23 cellular contexts compared by ENCODE assay signal in the genomic region with DNA sequence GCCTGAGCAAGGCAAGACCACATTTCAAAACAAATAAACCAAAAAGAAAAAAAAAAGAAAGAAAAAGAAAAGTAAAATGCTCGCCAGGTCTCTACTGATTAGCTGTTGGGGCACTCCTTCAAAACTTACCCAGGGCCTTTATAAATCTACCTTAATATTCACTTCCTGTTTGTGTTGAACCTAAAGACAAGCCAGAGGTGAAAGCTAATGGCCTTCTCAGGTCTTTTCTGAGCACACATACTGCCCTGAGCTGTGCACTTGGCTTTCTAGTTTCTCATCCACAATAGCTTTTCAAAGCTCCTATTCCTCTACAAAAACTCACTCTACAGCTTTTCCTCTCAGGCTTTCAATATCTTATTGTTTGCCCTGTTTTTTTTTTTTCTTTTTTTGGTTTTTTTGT. TPM values are rescaled to one million over a fixed set of nuclear protein-coding genes. Genes with fewer than 3 reads are reported as not detected.
DNase-seq lines count a peak whose midpoint lies in the region; ATAC-seq and TF ChIP-seq lines count a peak whose summit lies in the region.
"Had no signal": no experiment of that assay in that cellular context is flagged by ENCODE, and none has a peak within 500 bp of the region (broad histone marks: within the 10 kb centered on the region; RNA-seq: fewer than 3 reads in every experiment).

No MANE protein-coding gene starts in this region.

- peak overlapping the region; percentile 19 for H3K27ac ChIP-seq in CD4-positive, CD25-positive, alpha-beta regulatory T cell (ENCODE audit: insufficient read depth, low read length, poor library complexity, severe bottlenecking)
- no peak overlapping the region for H3K27ac ChIP-seq in ovary
- H3K27ac ChIP-seq: coronary artery, tibial artery had no signal

- H3K36me3 Mint-ChIP-seq in CD4-positive, CD25-positive, alpha-beta regulatory T cell = peaks cover 17% of the 10 kb centered on the region
- H3K36me3 Mint-ChIP-seq in Caco-2 (ENCODE audit: insufficient read depth, unreplicated experiment) (peaks cover 18% of the 10 kb centered on the region), natural killer cell (peaks cover 12% of the 10 kb centered on the region)
- H3K36me3 Mint-ChIP-seq in activated naive CD8-positive, alpha-beta T cell = peaks cover 11% of the 10 kb centered on the region

- H3K27ac Mint-ChIP-seq in CD4-positive, CD25-positive, alpha-beta regulatory T cell = peak overlapping the region; percentile 80 to 97 (median 91)
- H3K27ac Mint-ChIP-seq in Caco-2 (ENCODE audit: unreplicated experiment) (peak overlapping the region; percentile 83), natural killer cell (peak overlapping the region; percentile 80 to 81)
- H3K27ac Mint-ChIP-seq in activated naive CD8-positive, alpha-beta T cell = peak overlapping the region; percentile 78
- H3K27ac Mint-ChIP-seq: activated CD4-positive, alpha-beta memory T cell treated with anti-CD3 and anti-CD28 coated beads for 36 hours had no signal

- 93 to 95% (median 93%) methylated on average over 1 of the region's 1 CpG for WGBS in ovary, 3 donors

- peaks cover 11 to 28% (median 20%) of the 10 kb centered on the region in 4 donors for H3K4me1 Mint-ChIP-seq in CD4-positive, CD25-positive, alpha-beta regulatory T cell
- H3K4me1 Mint-ChIP-seq in Caco-2 (ENCODE audit: low read depth, unreplicated experiment) = peaks cover 11% of the 10 kb centered on the region
- peaks cover 6% of the 10 kb centered on the region for H3K4me1 Mint-ChIP-seq in activated naive CD8-positive, alpha-beta T cell (ENCODE audit: low read depth)
- H3K4me1 Mint-ChIP-seq in natural killer cell = peaks cover 23 to 32% of the 10 kb centered on the region in 2 donors

- no peak overlapping the region for H3K4me3 ChIP-seq in CD4-positive, CD25-positive, alpha-beta regulatory T cell (ENCODE audit: low read depth, low read length)
- H3K4me3 ChIP-seq in Caco-2 (ENCODE audit: low read depth, low read length) = no peak overlapping the region
- H3K4me3 ChIP-seq in ovary = no peak overlapping the region
- H3K4me3 ChIP-seq: coronary artery, tibial artery had no signal

- peak overlapping the region in 2 of 4 donors; percentile 47 to 71 for H3K4me3 Mint-ChIP-seq in CD4-positive, CD25-positive, alpha-beta regulatory T cell
- H3K4me3 Mint-ChIP-seq in Caco-2 (ENCODE audit: unreplicated experiment) (no peak overlapping the region), natural killer cell (no peak overlapping the region)
- no peak overlapping the region for H3K4me3 Mint-ChIP-seq in activated naive CD8-positive, alpha-beta T cell
- H3K4me3 Mint-ChIP-seq: activated CD4-positive, alpha-beta memory T cell treated with anti-CD3 and anti-CD28 coated beads for 36 hours had no signal

- peak in 1 of 3 donors; percentile 29 for DNase-seq in CD4-positive, CD25-positive, alpha-beta regulatory T cell
- no peak for DNase-seq in Caco-2
- no peak for DNase-seq in natural killer cell
- DNase-seq in ovary = no peak
- no peak for DNase-seq in NCI-H1105 (lab: John Stamatoyannopoulos, UW)
- DNase-seq: activated CD4-positive, alpha-beta memory T cell treated with anti-CD3 and anti-CD28 coated beads for 36 hours; foreskin melanocyte; GF-D8; GOT3; Karpas-422; NCI-H1417 treated with DMSO at 0.1 percent for 48 hours; NCI-H2171 treated with DMSO at 0.1 percent for 48 hours; NCI-H82; stimulated activated CD4-positive, alpha-beta T cell treated with anti-CD3 and anti-CD28 coated beads, Interleukin-4, amount 100 ng/mL, for 24 hours; tibial artery had no signal

- intact Hi-C loops in Caco-2 (cut with micrococcal nuclease; ENCODE audit: unreplicated experiment) = no loop called here
- intact Hi-C loops in natural killer cell (cut with micrococcal nuclease) = no loop called here
- intact Hi-C loops in ovary (cut with DNase I) = no loop called here

- H3K27me3 ChIP-seq in CD4-positive, CD25-positive, alpha-beta regulatory T cell (ENCODE audit: control insufficient read depth, insufficient read depth, low read length) = no peaks in the 10 kb centered on the region
- H3K27me3 ChIP-seq in Caco-2 (replicated peaks; ENCODE audit: control insufficient read depth, insufficient read depth, low read length) (no peaks in the 10 kb centered on the region), ovary (no peaks in the 10 kb centered on the region)
- H3K27me3 ChIP-seq: tibial artery had no signal

- no peaks in the 10 kb centered on the region for H3K4me1 ChIP-seq in CD4-positive, CD25-positive, alpha-beta regulatory T cell (ENCODE audit: control insufficient read depth, insufficient read depth, low read length, poor library complexity, severe bottlenecking)
- H3K4me1 ChIP-seq in Caco-2 (no peaks in the 10 kb centered on the region), ovary (ENCODE audit: insufficient read depth) (peaks cover 2% of the 10 kb centered on the region)

- no peaks in the 10 kb centered on the region for H3K27me3 Mint-ChIP-seq in CD4-positive, CD25-positive, alpha-beta regulatory T cell
- H3K27me3 Mint-ChIP-seq in Caco-2 (ENCODE audit: insufficient read depth, unreplicated experiment) (no peaks in the 10 kb centered on the region), natural killer cell (ENCODE audit: low read depth in 2 of 2) (no peaks in the 10 kb centered on the region)
- H3K27me3 Mint-ChIP-seq in activated naive CD8-positive, alpha-beta T cell = no peaks in the 10 kb centered on the region
- H3K27me3 Mint-ChIP-seq: activated CD4-positive, alpha-beta memory T cell treated with anti-CD3 and anti-CD28 coated beads for 36 hours had no signal

- TF ChIP-seq EP300 in ovary (IDR thresholded peaks at IDR 0.05) = no peak

- TF ChIP-seq CTCF in Caco-2 (IDR thresholded peaks at IDR 0.05; ENCODE audit: insufficient read depth in 1 of 2, low read depth in 1 of 2, low read length in 1 of 2, severe bottlenecking in 1 of 2, unreplicated experiment in 1 of 2) (no peak), natural killer cell (IDR thresholded peaks at IDR 0.05) (no peak), ovary (IDR thresholded peaks at IDR 0.05) (no peak)

- no peaks in the 10 kb centered on the region for H3K9me3 ChIP-seq in CD4-positive, CD25-positive, alpha-beta regulatory T cell (ENCODE audit: control insufficient read depth in 2 of 2, low read length in 2 of 2)
- H3K9me3 ChIP-seq in Caco-2 (no peaks in the 10 kb centered on the region), ovary (no peaks in the 10 kb centered on the region)
- H3K9me3 ChIP-seq: tibial artery had no signal

- CTCF ChIA-PET in Caco-2 (lab: Charles Lee) = no interaction called here

- no peak for ATAC-seq in CD4-positive, CD25-positive, alpha-beta regulatory T cell (ENCODE audit: low read depth in 2 of 2)
- ATAC-seq in natural killer cell = peak in 1 of 3 donors; percentile 29
- no peak for ATAC-seq in GM19035 (IDR thresholded peaks at IDR 0.05; ENCODE audit: unreplicated experiment)
- ATAC-seq in GM21381 (IDR thresholded peaks at IDR 0.05; ENCODE audit: unreplicated experiment) = no peak
- ATAC-seq: left lobe of liver, Panc1 had no signal

- peaks cover 30% of the 10 kb centered on the region for H3K36me3 ChIP-seq in CD4-positive, CD25-positive, alpha-beta regulatory T cell (ENCODE audit: control insufficient read depth, insufficient read depth, low read length)
- no peaks in the 10 kb centered on the region; the same call in 1 of the 2 replicates for H3K36me3 ChIP-seq in Caco-2 (ENCODE audit: control insufficient read depth, insufficient read depth, low read length)
- H3K36me3 ChIP-seq in ovary = no peaks in the 10 kb centered on the region

- POLR2A ChIA-PET in Caco-2 (lab: Charles Lee) = no interaction called here

- H3K9me3 Mint-ChIP-seq in CD4-positive, CD25-positive, alpha-beta regulatory T cell = no peaks in the 10 kb centered on the region
- H3K9me3 Mint-ChIP-seq in Caco-2 (ENCODE audit: unreplicated experiment) (no peaks in the 10 kb centered on the region), natural killer cell (no peaks in the 10 kb centered on the region)
- H3K9me3 Mint-ChIP-seq in activated naive CD8-positive, alpha-beta T cell (ENCODE audit: low read depth) = no peaks in the 10 kb centered on the region
- H3K9me3 Mint-ChIP-seq: activated CD4-positive, alpha-beta memory T cell treated with anti-CD3 and anti-CD28 coated beads for 36 hours had no signal

- BruUV-seq in Caco-2 (replicated peaks; lab: Mats Ljungman, UMichigan) = no TSS peak

- no peak for TF ChIP-seq POLR2A in ovary (IDR thresholded peaks at IDR 0.05)

RNA-seq across cellular contexts. Expression of a gene that starts 50.5 kb away (rescaled TPM):
- total RNA-seq in CD4-positive, CD25-positive, alpha-beta regulatory T cell = 17.3 TPM
- 1 to 10 TPM; 4.1 to 7.6 (median 6.0) TPM for polyA plus RNA-seq in CD4-positive, CD25-positive, alpha-beta regulatory T cell
- total RNA-seq in Caco-2 (2022) = 16.6 and 17.5 TPM in 2 replicates
- 10 to 100 TPM; 26.7 to 31.8 (median 30.8) TPM for total RNA-seq in natural killer cell
- 10 to 100 TPM in 6 of 7 donors, 1 to 10 TPM in 1; 9.9 to 15.5 (median 12.2) TPM for total RNA-seq in ovary
- 10 to 100 TPM in 1 of 2 donors, 1 to 10 TPM in 1; 7.8 to 27.9 TPM for polyA plus RNA-seq in ovary

RNA-seq across cellular contexts. Expression of a gene that starts 50.6 kb away (rescaled TPM):
- total RNA-seq in CD4-positive, CD25-positive, alpha-beta regulatory T cell = 30.3 TPM
- 10 to 100 TPM; 45.1 to 52.2 (median 48.0) TPM for polyA plus RNA-seq in CD4-positive, CD25-positive, alpha-beta regulatory T cell
- total RNA-seq in Caco-2 (2022) (48.0 and 48.8 TPM in 2 replicates), natural killer cell (10 to 100 TPM; 26.4 to 37.2 (median 27.5) TPM), ovary (10 to 100 TPM; 25.8 to 32.5 (median 27.0) TPM)
- polyA plus RNA-seq in ovary = 10 to 100 TPM; 21.1 to 41.9 TPM

RNA-seq across cellular contexts. Expression of a gene that starts 54.1 kb away (rescaled TPM):
- not detected for total RNA-seq in CD4-positive, CD25-positive, alpha-beta regulatory T cell
- polyA plus RNA-seq in CD4-positive, CD25-positive, alpha-beta regulatory T cell = under 1 TPM in 3 of 4 donors, not detected in 1; 0.19 to 0.28 (median 0.21) TPM
- total RNA-seq in Caco-2 (2022) (0.16 and 0.20 TPM in 2 replicates), natural killer cell (100 to 1,000 TPM in 1 of 3 donors, 10 to 100 TPM in 2; 77.7 to 150 (median 83.4) TPM), ovary (under 1 TPM in 3 of 7 donors, not detected in 4; 0.15 to 0.25 (median 0.20) TPM)
- polyA plus RNA-seq in ovary = 1 to 10 TPM in 1 of 2 donors, under 1 TPM in 1; 0.10 to 1.9 TPM
- total RNA-seq: astrocyte, left lobe of liver, osteocyte had no signal

Comparison
In these comparisons a context has a peak if more than half of its experiments do, and no peak if none do; other contexts are left out.
1. RNA of a gene that starts 54.1 kb away (total RNA-seq): 77.7 to 150 TPM in natural killer cell; 0.16 to 0.20 TPM in Caco-2, 0.15 to 0.25 TPM in ovary and not detected in CD4-positive, CD25-positive, alpha-beta regulatory T cell (single experiment); every median in the first group is over 10 times any median in the second.
2. Peak in every context shown above with its lines, with median percentiles within 50 percentile points of each other: H3K27ac Mint-ChIP-seq.